ENCODE assay signal across 7 cellular contexts in genomic region chr9:125236535-125237159, GRCh38. TPM values are rescaled to one million over a fixed set of nuclear protein-coding genes. Genes with fewer than 3 reads are reported as not detected.
DNase-seq lines count a peak whose midpoint lies in the region; ATAC-seq, FAIRE-seq and TF ChIP-seq lines count a peak whose summit lies in the region.
"Not testable (repeated sequence)": the region's sequence is repeated elsewhere in the genome, so short reads cannot be mapped to it uniquely, and the experiment has no call there.

No MANE protein-coding gene starts in this region.

- H4K20me1 ChIP-seq in OCI-LY7 (ENCODE audit: insufficient read depth, low read length) (peaks cover 48% of the 10 kb centered on the region), keratinocyte (ENCODE audit: control insufficient read depth, extremely low read depth, insufficient read depth, low read length) (peaks cover 43% of the 10 kb centered on the region), osteoblast (ENCODE audit: insufficient read depth, low read length) (peaks cover 62% of the 10 kb centered on the region)

- not testable (repeated sequence) for H3K9me3 Mint-ChIP-seq in Calu3 (ENCODE audit: low read depth, unreplicated experiment); activated CD4-positive, alpha-beta T cell treated with anti-CD3 and anti-CD28 coated beads for 36 hours (ENCODE audit: low read depth); activated naive CD8-positive, alpha-beta T cell treated with anti-CD3 and anti-CD28 coated beads, Interleukin-2, amount 50 U/mL, for 24 hours

- not testable (repeated sequence) for H3K9me3 ChIP-seq in OCI-LY7 (ENCODE audit: low read length); endocrine pancreas (ENCODE audit: control insufficient read depth, low read length); keratinocyte (ENCODE audit: control insufficient read depth, low read depth, low read length); osteoblast (ENCODE audit: low read depth, low read length)

- dilution Hi-C loops in keratinocyte (cut with MboI; ENCODE audit: extremely low pct_ligation_motif_present, low sequenced_read_pairs), result not testable (repeated sequence)

- not testable (repeated sequence) for H3K9me1 ChIP-seq in keratinocyte (ENCODE audit: control insufficient read depth, extremely low read depth, insufficient read depth, low read length)

- peaks cover 60% of the 10 kb centered on the region for H3K79me2 ChIP-seq in OCI-LY7 (ENCODE audit: insufficient read depth, low read depth, low read length)
- H3K79me2 ChIP-seq in keratinocyte (ENCODE audit: control insufficient read depth, insufficient read depth, low read length), result peaks cover 56% of the 10 kb centered on the region
- peaks cover 60% of the 10 kb centered on the region for H3K79me2 ChIP-seq in osteoblast (ENCODE audit: insufficient read depth, low read length)

- H3K4me3 ChIP-seq in OCI-LY7 (ENCODE audit: low read depth, low read length, poor library complexity, severe bottlenecking), result peak overlapping the region; percentile 96
- peak overlapping the region; percentile 100 for H3K4me3 ChIP-seq in endocrine pancreas (ENCODE audit: control insufficient read depth, insufficient read depth, low read length)
- peak overlapping the region in 2 of 3 experiments; percentile 5 to 99 for H3K4me3 ChIP-seq in keratinocyte (ENCODE audit: control insufficient read depth in 2 of 3, extremely low read depth in 1 of 3, insufficient read depth in 2 of 3, low read depth in 1 of 3, low read length in 3 of 3)
- H3K4me3 ChIP-seq in osteoblast (ENCODE audit: insufficient read depth, low read length), result peak overlapping the region; percentile 49

- H3K36me3 ChIP-seq in OCI-LY7 (ENCODE audit: insufficient read depth, low read length), result peaks cover 79% of the 10 kb centered on the region
- H3K36me3 ChIP-seq in endocrine pancreas (ENCODE audit: control insufficient read depth, insufficient read depth, low read length), result peaks cover 27% of the 10 kb centered on the region
- H3K36me3 ChIP-seq in keratinocyte (ENCODE audit: control insufficient read depth in 2 of 2, extremely low read depth in 1 of 2, insufficient read depth in 2 of 2, low read length in 2 of 2), result peaks cover 23 to 40% of the 10 kb centered on the region in 2 experiments
- H3K36me3 ChIP-seq in osteoblast (ENCODE audit: insufficient read depth, low read length), result peaks cover 66% of the 10 kb centered on the region

- not testable (repeated sequence) for H2AFZ ChIP-seq in OCI-LY7 (ENCODE audit: low read length); keratinocyte (ENCODE audit: control insufficient read depth, low read length); osteoblast (ENCODE audit: low read length)

- peak overlapping the region; percentile 85 for H3K4me3 Mint-ChIP-seq in Calu3 (ENCODE audit: low read depth, unreplicated experiment)
- H3K4me3 Mint-ChIP-seq in activated CD4-positive, alpha-beta T cell treated with anti-CD3 and anti-CD28 coated beads for 36 hours, result peak overlapping the region; percentile 90
- H3K4me3 Mint-ChIP-seq in activated naive CD8-positive, alpha-beta T cell treated with anti-CD3 and anti-CD28 coated beads, Interleukin-2, amount 50 U/mL, for 24 hours, result peak overlapping the region; percentile 100

- peaks cover 92% of the 10 kb centered on the region for H3K36me3 Mint-ChIP-seq in Calu3 (ENCODE audit: insufficient read depth, unreplicated experiment)
- peaks cover 76% of the 10 kb centered on the region for H3K36me3 Mint-ChIP-seq in activated CD4-positive, alpha-beta T cell treated with anti-CD3 and anti-CD28 coated beads for 36 hours (ENCODE audit: low read depth)
- peaks cover 81% of the 10 kb centered on the region for H3K36me3 Mint-ChIP-seq in activated naive CD8-positive, alpha-beta T cell treated with anti-CD3 and anti-CD28 coated beads, Interleukin-2, amount 50 U/mL, for 24 hours (ENCODE audit: low read depth)

- H3K4me1 ChIP-seq in OCI-LY7 (ENCODE audit: insufficient read depth, low read length, poor library complexity, severe bottlenecking) (peaks cover 46% of the 10 kb centered on the region), keratinocyte (ENCODE audit: control insufficient read depth, extremely low read depth, insufficient read depth, low read length) (peaks cover 25% of the 10 kb centered on the region), osteoblast (ENCODE audit: insufficient read depth, low read length) (peaks cover 49% of the 10 kb centered on the region)
- H3K4me1 ChIP-seq in endocrine pancreas (ENCODE audit: control insufficient read depth, insufficient read depth, low read length), result not testable (repeated sequence)

- H3K27ac ChIP-seq in OCI-LY7 (ENCODE audit: low read depth, low read length, poor library complexity, severe bottlenecking); keratinocyte (ENCODE audit: control insufficient read depth, insufficient read depth, low read length): not testable (repeated sequence)
- peak overlapping the region; percentile 40 for H3K27ac ChIP-seq in osteoblast (ENCODE audit: low read depth, low read length)

- not testable (repeated sequence) for DNase-seq in Calu3; OCI-LY7 (ENCODE audit: low spot score); activated CD4-positive, alpha-beta T cell treated with anti-CD3 and anti-CD28 coated beads for 36 hours; activated naive CD8-positive, alpha-beta T cell treated with anti-CD3 and anti-CD28 coated beads, Interleukin-2, amount 50 U/mL, for 24 hours; keratinocyte (ENCODE audit: low read depth, low spot score); osteoblast (ENCODE audit: insufficient read length, low spot score, missing footprints)

- H3K9ac ChIP-seq in endocrine pancreas (ENCODE audit: control insufficient read depth, insufficient read depth, low read length) (peak overlapping the region; percentile 6), keratinocyte (ENCODE audit: control insufficient read depth, extremely low read depth, insufficient read depth, low read length) (peak overlapping the region; percentile 99)

- H3K4me1 Mint-ChIP-seq in Calu3 (ENCODE audit: low read depth, unreplicated experiment), result peaks cover 18% of the 10 kb centered on the region
- H3K4me1 Mint-ChIP-seq in activated CD4-positive, alpha-beta T cell treated with anti-CD3 and anti-CD28 coated beads for 36 hours, result peaks cover 43% of the 10 kb centered on the region
- H3K4me1 Mint-ChIP-seq in activated naive CD8-positive, alpha-beta T cell treated with anti-CD3 and anti-CD28 coated beads, Interleukin-2, amount 50 U/mL, for 24 hours, result peaks cover 60% of the 10 kb centered on the region

- FAIRE-seq in keratinocyte (lab: Jason Lieb, UNC), result not testable (repeated sequence)

- not testable (repeated sequence) for H3K27me3 ChIP-seq in endocrine pancreas (ENCODE audit: control insufficient read depth, insufficient read depth, low read length); keratinocyte (ENCODE audit: control insufficient read depth, extremely low read depth, insufficient read depth, low read length); osteoblast (ENCODE audit: insufficient read depth, low read length)

- intact Hi-C loops in Calu3 (cut with micrococcal nuclease; ENCODE audit: unreplicated experiment); OCI-LY7 (cut with micrococcal nuclease; ENCODE audit: unreplicated experiment); activated CD4-positive, alpha-beta T cell treated with anti-CD3 and anti-CD28 coated beads for 36 hours (cut with DNase I, micrococcal nuclease): not testable (repeated sequence)

- not testable (repeated sequence) for H3K9me2 ChIP-seq in OCI-LY7 (ENCODE audit: insufficient read depth, low read length)

- POLR2A ChIA-PET in OCI-LY7 (lab: Charles Lee), result interaction anchor here (1.5 kb wide), 1 partner anchor 20 kb away, joined by 3 read pairs; no protein-coding TSS in a partner anchor
- POLR2A ChIA-PET in activated CD4-positive, alpha-beta T cell treated with anti-CD3 and anti-CD28 coated beads for 36 hours (lab: Charles Lee), result interaction anchor here (0.6 to 0.7 kb wide), 4 partner anchors 41 to 376 kb away, joined by 3 to 5 read pairs (median 4); no protein-coding TSS in a partner anchor

- BruUV-seq in Calu3 (replicated peaks; lab: Mats Ljungman, UMichigan), result TSS peak; percentile 6
- TSS peak; percentile 44 for BruUV-seq in OCI-LY7 (replicated peaks; lab: Mats Ljungman, UMichigan)

- TF ChIP-seq CTCF in Calu3 (IDR thresholded peaks at IDR 0.05; ENCODE audit: unreplicated experiment); keratinocyte (optimal IDR thresholded peaks at IDR 0.05 in 1 of 3, IDR thresholded peaks at IDR 0.05 in 1 of 3, conservative IDR thresholded peaks at IDR 0.05 in 1 of 3; ENCODE audit: extremely low read depth in 1 of 3, insufficient read depth in 2 of 3, low read length in 3 of 3); osteoblast (IDR thresholded peaks at IDR 0.05; ENCODE audit: extremely low read depth, low read depth, low read length): not testable (repeated sequence)
- TF ChIP-seq CTCF in OCI-LY7 (conservative IDR thresholded peaks at IDR 0.05; ENCODE audit: low read length), result 0 out of 2 replicates have a peak, but pooled peaks have one; percentile 22

- H3K4me2 ChIP-seq in OCI-LY7 (ENCODE audit: low read length) (peak overlapping the region; percentile 74), keratinocyte (ENCODE audit: control insufficient read depth, extremely low read depth, insufficient read depth, low read depth, low read length) (peak overlapping the region; percentile 84), osteoblast (ENCODE audit: insufficient read depth, low read length) (peak overlapping the region; percentile 79)

- ATAC-seq in activated CD4-positive, alpha-beta T cell treated with anti-CD3 and anti-CD28 coated beads for 36 hours; activated naive CD8-positive, alpha-beta T cell treated with anti-CD3 and anti-CD28 coated beads, Interleukin-2, amount 50 U/mL, for 24 hours: not testable (repeated sequence)

- H3K27me3 Mint-ChIP-seq in Calu3 (ENCODE audit: unreplicated experiment); activated CD4-positive, alpha-beta T cell treated with anti-CD3 and anti-CD28 coated beads for 36 hours; activated naive CD8-positive, alpha-beta T cell treated with anti-CD3 and anti-CD28 coated beads, Interleukin-2, amount 50 U/mL, for 24 hours: not testable (repeated sequence)

- CTCF ChIA-PET in Calu3 (lab: Charles Lee); OCI-LY7 (lab: Charles Lee; ENCODE audit: unreplicated experiment): not testable (repeated sequence)
- CTCF ChIA-PET in activated CD4-positive, alpha-beta T cell treated with anti-CD3 and anti-CD28 coated beads for 36 hours (lab: Charles Lee), result interaction anchor here (0.7 kb wide), 1 partner anchor 71 kb away, joined by 5 read pairs; no protein-coding TSS in a partner anchor

- peak overlapping the region; percentile 87 for H3K27ac Mint-ChIP-seq in Calu3 (ENCODE audit: unreplicated experiment)
- H3K27ac Mint-ChIP-seq in activated CD4-positive, alpha-beta T cell treated with anti-CD3 and anti-CD28 coated beads for 36 hours, result peak overlapping the region; percentile 75
- H3K27ac Mint-ChIP-seq in activated naive CD8-positive, alpha-beta T cell treated with anti-CD3 and anti-CD28 coated beads, Interleukin-2, amount 50 U/mL, for 24 hours, result peak overlapping the region; percentile 100

RNA-seq across cellular contexts. Expression of gene HSPA5, which starts 4.5 kb away (rescaled TPM):
- 256 and 259 TPM in 2 replicates for total RNA-seq in Calu3 (2022)
- 49.0 and 52.1 TPM in 2 replicates for total RNA-seq in OCI-LY7 (2014; rRNA removed; shearing (Covaris generic))
- 115 and 150 TPM in 2 replicates for total RNA-seq in OCI-LY7 (2022)
- total RNA-seq in activated CD4-positive, alpha-beta T cell treated with anti-CD3 and anti-CD28 coated beads for 36 hours, result 100 to 1,000 TPM; 179 to 188 TPM
- 138 to 378 TPM (median 274 TPM) in 3 replicates for polyA plus RNA-seq in keratinocyte
- polyA plus RNA-seq in keratinocyte (2011; ENCODE audit: low read depth), result 591 TPM
- 61.0 and 96.2 TPM in 2 replicates for polyA plus RNA-seq in keratinocyte (2011; cell fraction: cytosol; rRNA removed)
- 423 and 629 TPM in 2 replicates for polyA plus RNA-seq in keratinocyte (2011; cell fraction: nucleus; rRNA removed)
- 480 and 505 TPM in 2 replicates for polyA plus RNA-seq in keratinocyte (2012; ENCODE audit: low replicate concordance)
- 121 to 253 TPM (median 189 TPM) in 3 replicates for polyA minus RNA-seq in keratinocyte
- 141 TPM for polyA minus RNA-seq in keratinocyte (2011; cell fraction: cytosol; rRNA and poly(A)+ RNA removed)
- 357 and 483 TPM in 2 replicates for polyA minus RNA-seq in keratinocyte (2011; cell fraction: nucleus; rRNA and poly(A)+ RNA removed)
- total RNA-seq in osteoblast, result 101 and 121 TPM in 2 replicates

RNA-seq across cellular contexts. Expression of gene GAPVD1, which starts 25.0 kb away (rescaled TPM):
- total RNA-seq in Calu3 (2022) (28.7 and 32.6 TPM in 2 replicates), OCI-LY7 (2022) (41.1 and 44.5 TPM in 2 replicates), osteoblast (74.0 and 80.3 TPM in 2 replicates)
- total RNA-seq in OCI-LY7 (2014; rRNA removed; shearing (Covaris generic)), result 29.6 and 36.0 TPM in 2 replicates
- total RNA-seq in activated CD4-positive, alpha-beta T cell treated with anti-CD3 and anti-CD28 coated beads for 36 hours, result 10 to 100 TPM; 41.6 to 47.7 TPM
- polyA plus RNA-seq in keratinocyte, result 15.1 to 26.8 TPM (median 23.2 TPM) in 3 replicates
- 34.1 TPM for polyA plus RNA-seq in keratinocyte (2011; ENCODE audit: low read depth)
- 10.5 and 17.7 TPM in 2 replicates for polyA plus RNA-seq in keratinocyte (2011; cell fraction: cytosol; rRNA removed)
- 46.7 and 50.6 TPM in 2 replicates for polyA plus RNA-seq in keratinocyte (2011; cell fraction: nucleus; rRNA removed)
- 20.8 and 21.7 TPM in 2 replicates for polyA plus RNA-seq in keratinocyte (2012; ENCODE audit: low replicate concordance)
- polyA minus RNA-seq in keratinocyte, result 22.4 to 74.2 TPM (median 39.7 TPM) in 3 replicates
- polyA minus RNA-seq in keratinocyte (2011; cell fraction: cytosol; rRNA and poly(A)+ RNA removed), result 37.0 TPM
- polyA minus RNA-seq in keratinocyte (2011; cell fraction: nucleus; rRNA and poly(A)+ RNA removed), result 39.6 and 86.7 TPM in 2 replicates

RNA-seq across cellular contexts. Expression of gene RABEPK, which starts 36.3 kb away (rescaled TPM):
- 12.7 and 13.2 TPM in 2 replicates for total RNA-seq in Calu3 (2022)
- total RNA-seq in OCI-LY7 (2014; rRNA removed; shearing (Covaris generic)), result 16.2 and 27.0 TPM in 2 replicates
- 22.9 and 23.9 TPM in 2 replicates for total RNA-seq in OCI-LY7 (2022)
- total RNA-seq in activated CD4-positive, alpha-beta T cell treated with anti-CD3 and anti-CD28 coated beads for 36 hours, result 10 to 100 TPM; 29.1 to 33.1 TPM
- polyA plus RNA-seq in keratinocyte, result 29.7 to 33.4 TPM (median 30.8 TPM) in 3 replicates
- 7.8 TPM for polyA plus RNA-seq in keratinocyte (2011; ENCODE audit: low read depth)
- 27.7 and 29.1 TPM in 2 replicates for polyA plus RNA-seq in keratinocyte (2011; cell fraction: cytosol; rRNA removed)
- 16.9 and 17.8 TPM in 2 replicates for polyA plus RNA-seq in keratinocyte (2011; cell fraction: nucleus; rRNA removed)
- 19.0 and 26.9 TPM in 2 replicates for polyA plus RNA-seq in keratinocyte (2012; ENCODE audit: low replicate concordance)
- polyA minus RNA-seq in keratinocyte, result 16.3 to 23.5 TPM (median 20.6 TPM) in 3 replicates
- 14.2 TPM for polyA minus RNA-seq in keratinocyte (2011; cell fraction: cytosol; rRNA and poly(A)+ RNA removed)
- polyA minus RNA-seq in keratinocyte (2011; cell fraction: nucleus; rRNA and poly(A)+ RNA removed), result 4.5 and 6.6 TPM in 2 replicates
- total RNA-seq in osteoblast, result 28.6 and 30.6 TPM in 2 replicates

RNA-seq across cellular contexts. Expression of gene PPP6C, which starts 47.0 kb away (rescaled TPM):
- total RNA-seq in Calu3 (2022), result 22.7 and 24.7 TPM in 2 replicates
- 18.9 and 21.4 TPM in 2 replicates for total RNA-seq in OCI-LY7 (2014; rRNA removed; shearing (Covaris generic))
- 51.9 and 55.1 TPM in 2 replicates for total RNA-seq in OCI-LY7 (2022)
- total RNA-seq in activated CD4-positive, alpha-beta T cell treated with anti-CD3 and anti-CD28 coated beads for 36 hours, result 10 to 100 TPM; 35.1 to 47.3 TPM
- polyA plus RNA-seq in keratinocyte, result 18.5 to 35.9 TPM (median 28.5 TPM) in 3 replicates
- polyA plus RNA-seq in keratinocyte (2011; ENCODE audit: low read depth), result 8.1 TPM
- polyA plus RNA-seq in keratinocyte (2011; cell fraction: cytosol; rRNA removed), result 19.9 and 41.8 TPM in 2 replicates
- 14.3 and 17.7 TPM in 2 replicates for polyA plus RNA-seq in keratinocyte (2011; cell fraction: nucleus; rRNA removed)
- 22.4 and 22.7 TPM in 2 replicates for polyA plus RNA-seq in keratinocyte (2012; ENCODE audit: low replicate concordance)
- 5.8 to 33.9 TPM (median 15.6 TPM) in 3 replicates for polyA minus RNA-seq in keratinocyte
- polyA minus RNA-seq in keratinocyte (2011; cell fraction: cytosol; rRNA and poly(A)+ RNA removed), result 18.8 TPM
- 6.8 and 10.5 TPM in 2 replicates for polyA minus RNA-seq in keratinocyte (2011; cell fraction: nucleus; rRNA and poly(A)+ RNA removed)
- total RNA-seq in osteoblast, result 36.5 and 40.9 TPM in 2 replicates

Comparison
In these comparisons a context has a peak if more than half of its experiments do, and no peak if none do; other contexts are left out.
1. H3K4me3 ChIP-seq: peak in every context shown above with its lines; median percentile 100 in endocrine pancreas; 96 in OCI-LY7; 52 in keratinocyte; 49 in osteoblast.